Comparison of ENCODE assay signal across 9 cellular contexts in genomic region chr3:138947303-138948121, GRCh38. TPM values are rescaled to one million over a fixed set of nuclear protein-coding genes. Genes with fewer than 3 reads are reported as not detected.
DNase-seq lines count a peak whose midpoint lies in the region; ATAC-seq lines count a peak whose summit lies in the region.
"Had no signal": no experiment of that assay in that cellular context is flagged by ENCODE, and none has a peak within 500 bp of the region (broad histone marks: within the 10 kb centered on the region; RNA-seq: fewer than 3 reads in every experiment).

No MANE protein-coding gene starts in this region.

- no peak overlapping the region for H3K4me3 ChIP-seq in HAP-1

- H3K4me1 ChIP-seq in HAP-1 = no peaks in the 10 kb centered on the region

- H3K4me3 Mint-ChIP-seq in activated CD4-positive, alpha-beta T cell treated with anti-CD3 and anti-CD28 coated beads, Interleukin-2, amount 10 ng/mL, durations not matched to agents 24 days and 14 days = peak overlapping the region; percentile 59
- peak overlapping the region; percentile 75 for H3K4me3 Mint-ChIP-seq in activated naive CD8-positive, alpha-beta T cell treated with anti-CD3 and anti-CD28 coated beads for 36 hours
- H3K4me3 Mint-ChIP-seq in stimulated activated naive CD8-positive, alpha-beta T cell treated with anti-CD3 and anti-CD28 coated beads, Interleukin-15, amount 100 ng/mL, for 72 hours = peak overlapping the region; percentile 80 to 85

- in situ Hi-C loops in HAP-1 (cut with MboI; ENCODE audit: low sequenced_read_pairs) = no loop called here

- H3K27me3 ChIP-seq in HAP-1 (ENCODE audit: low read depth) = no peaks in the 10 kb centered on the region

- H3K9me3 Mint-ChIP-seq in activated CD4-positive, alpha-beta T cell treated with anti-CD3 and anti-CD28 coated beads, Interleukin-2, amount 10 ng/mL, durations not matched to agents 24 days and 14 days = peaks cover 3% of the 10 kb centered on the region
- no peaks in the 10 kb centered on the region for H3K9me3 Mint-ChIP-seq in activated naive CD8-positive, alpha-beta T cell treated with anti-CD3 and anti-CD28 coated beads for 36 hours
- H3K9me3 Mint-ChIP-seq in stimulated activated naive CD8-positive, alpha-beta T cell treated with anti-CD3 and anti-CD28 coated beads, Interleukin-15, amount 100 ng/mL, for 72 hours = no peaks in the 10 kb centered on the region

- H3K27ac Mint-ChIP-seq in activated CD4-positive, alpha-beta T cell treated with anti-CD3 and anti-CD28 coated beads, Interleukin-2, amount 10 ng/mL, durations not matched to agents 24 days and 14 days = no peak overlapping the region
- no peak overlapping the region for H3K27ac Mint-ChIP-seq in activated naive CD8-positive, alpha-beta T cell treated with anti-CD3 and anti-CD28 coated beads for 36 hours
- no peak overlapping the region for H3K27ac Mint-ChIP-seq in stimulated activated naive CD8-positive, alpha-beta T cell treated with anti-CD3 and anti-CD28 coated beads, Interleukin-15, amount 100 ng/mL, for 72 hours

- peaks cover 80% of the 10 kb centered on the region for H3K27me3 Mint-ChIP-seq in activated CD4-positive, alpha-beta T cell treated with anti-CD3 and anti-CD28 coated beads, Interleukin-2, amount 10 ng/mL, durations not matched to agents 24 days and 14 days
- H3K27me3 Mint-ChIP-seq in activated naive CD8-positive, alpha-beta T cell treated with anti-CD3 and anti-CD28 coated beads for 36 hours = peaks cover 89% of the 10 kb centered on the region
- H3K27me3 Mint-ChIP-seq in stimulated activated naive CD8-positive, alpha-beta T cell treated with anti-CD3 and anti-CD28 coated beads, Interleukin-15, amount 100 ng/mL, for 72 hours = peaks cover 90% of the 10 kb centered on the region

- no peak for DNase-seq in activated CD4-positive, alpha-beta T cell treated with anti-CD3 and anti-CD28 coated beads, Interleukin-2, amount 10 ng/mL, durations not matched to agents 24 days and 14 days
- no peak for DNase-seq in activated CD4-positive, alpha-beta T cell treated with anti-CD3 and anti-CD28 coated beads, Interleukin-2, amount 50 U/mL, for 1 hour
- DNase-seq in activated naive CD8-positive, alpha-beta T cell treated with anti-CD3 and anti-CD28 coated beads for 36 hours = no peak
- DNase-seq in islet precursor cell = peak; percentile 76
- DNase-seq in stimulated activated naive CD8-positive, alpha-beta T cell treated with anti-CD3 and anti-CD28 coated beads, Interleukin-15, amount 100 ng/mL, for 72 hours = no peak
- no peak for DNase-seq in NCI-H2029 (lab: John Stamatoyannopoulos, UW)
- no peak for DNase-seq in HAP-1 (ENCODE audit: low spot score in 2 of 2)
- DNase-seq: MM.1S had no signal

- peaks cover 21% of the 10 kb centered on the region for H3K4me1 Mint-ChIP-seq in activated CD4-positive, alpha-beta T cell treated with anti-CD3 and anti-CD28 coated beads, Interleukin-2, amount 10 ng/mL, durations not matched to agents 24 days and 14 days
- H3K4me1 Mint-ChIP-seq in activated naive CD8-positive, alpha-beta T cell treated with anti-CD3 and anti-CD28 coated beads for 36 hours = peaks cover 36% of the 10 kb centered on the region
- H3K4me1 Mint-ChIP-seq in stimulated activated naive CD8-positive, alpha-beta T cell treated with anti-CD3 and anti-CD28 coated beads, Interleukin-15, amount 100 ng/mL, for 72 hours = peaks cover 51% of the 10 kb centered on the region

- intact Hi-C loops in activated CD4-positive, alpha-beta T cell treated with anti-CD3 and anti-CD28 coated beads, Interleukin-2, amount 10 ng/mL, durations not matched to agents 24 days and 14 days (cut with micrococcal nuclease) = loop anchor here (5.0 kb wide), 1 partner anchor 1175 kb away; no protein-coding TSS in a partner anchor

- no peaks in the 10 kb centered on the region for H3K9me3 ChIP-seq in HAP-1

- no peak for ATAC-seq in stimulated activated naive CD8-positive, alpha-beta T cell treated with anti-CD3 and anti-CD28 coated beads, Interleukin-15, amount 100 ng/mL, for 72 hours
- ATAC-seq in HG02870 (IDR thresholded peaks at IDR 0.05; ENCODE audit: unreplicated experiment) = no peak

- no peaks in the 10 kb centered on the region for H3K36me3 ChIP-seq in HAP-1 (replicated peaks)

- H3K36me3 Mint-ChIP-seq in activated CD4-positive, alpha-beta T cell treated with anti-CD3 and anti-CD28 coated beads, Interleukin-2, amount 10 ng/mL, durations not matched to agents 24 days and 14 days (ENCODE audit: low read depth) = peaks cover 9% of the 10 kb centered on the region
- no peaks in the 10 kb centered on the region for H3K36me3 Mint-ChIP-seq in activated naive CD8-positive, alpha-beta T cell treated with anti-CD3 and anti-CD28 coated beads for 36 hours

RNA-seq across cellular contexts. Expression of gene FOXL2NB, which starts 0.5 kb away (rescaled TPM):
- total RNA-seq in activated CD4-positive, alpha-beta T cell treated with anti-CD3 and anti-CD28 coated beads, Interleukin-2, amount 10 ng/mL, durations not matched to agents 24 days and 14 days = not detected in 2 replicates
- total RNA-seq in activated naive CD8-positive, alpha-beta T cell treated with anti-CD3 and anti-CD28 coated beads for 36 hours = not detected

RNA-seq across cellular contexts. Expression of gene FOXL2, which starts 0.6 kb away (rescaled TPM):
- not detected in 2 replicates for total RNA-seq in activated CD4-positive, alpha-beta T cell treated with anti-CD3 and anti-CD28 coated beads, Interleukin-2, amount 10 ng/mL, durations not matched to agents 24 days and 14 days
- not detected for total RNA-seq in activated naive CD8-positive, alpha-beta T cell treated with anti-CD3 and anti-CD28 coated beads for 36 hours

RNA-seq across cellular contexts. Expression of gene PRR23A, which starts 58.6 kb away (rescaled TPM):
- total RNA-seq in activated CD4-positive, alpha-beta T cell treated with anti-CD3 and anti-CD28 coated beads, Interleukin-2, amount 10 ng/mL, durations not matched to agents 24 days and 14 days = not detected in 2 replicates
- not detected for total RNA-seq in activated naive CD8-positive, alpha-beta T cell treated with anti-CD3 and anti-CD28 coated beads for 36 hours
